ENCODE assay signal across 19 cellular contexts in the genomic region with DNA sequence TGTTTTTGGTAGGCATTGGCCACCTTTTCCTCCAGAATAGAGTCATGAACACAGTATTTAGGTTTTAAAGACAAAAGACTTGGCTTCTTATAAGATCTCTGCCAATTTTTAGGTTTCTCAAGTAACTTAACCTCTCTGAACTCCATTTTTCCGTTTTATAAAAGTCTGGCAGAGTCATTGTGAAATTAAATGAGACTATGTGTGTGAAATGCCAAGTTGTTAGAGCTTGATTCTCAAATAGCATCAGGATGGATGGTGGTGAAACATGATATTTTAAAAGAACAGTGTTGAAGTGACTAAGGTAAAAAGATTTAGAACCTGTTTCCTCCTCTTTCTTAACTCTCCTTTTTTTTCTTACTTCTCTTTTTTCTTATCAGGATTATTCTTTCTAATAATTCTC.
A peak's percentile ranks its signal among the peaks of the same experiment; 100 is the strongest.
DNase-seq lines count a peak whose midpoint lies in the region; TF ChIP-seq lines count a peak whose summit lies in the region.
"Had no signal": no experiment of that assay in that cellular context is flagged by ENCODE, and none has a peak within 500 bp of the region (broad histone marks: within the 10 kb centered on the region; RNA-seq: fewer than 3 reads in every experiment).

No MANE protein-coding gene starts in this region.

- TF ChIP-seq EP300 in transverse colon (IDR thresholded peaks at IDR 0.05; ENCODE audit: low read depth), result no peak

- no peak overlapping the region for H3K4me2 ChIP-seq in osteoblast (ENCODE audit: insufficient read depth, low read length)
- H3K4me2 ChIP-seq: A549 had no signal

- H3K4me1 ChIP-seq in adipocyte (ENCODE audit: control insufficient read depth, insufficient read depth, low read length) (no peaks in the 10 kb centered on the region), osteoblast (ENCODE audit: insufficient read depth, low read length) (no peaks in the 10 kb centered on the region), transverse colon (no peaks in the 10 kb centered on the region)
- H3K4me1 ChIP-seq: A549 had no signal

- CTCF ChIA-PET in BJ (lab: Yijun Ruan, JAX), result no interaction called here

- H3K79me2 ChIP-seq in osteoblast (ENCODE audit: insufficient read depth, low read length), result no peaks in the 10 kb centered on the region

- H3K27ac ChIP-seq in osteoblast (ENCODE audit: low read depth, low read length) (no peak overlapping the region), transverse colon (no peak overlapping the region)
- H3K27ac ChIP-seq: A549, C4-2B, GM23248, SK-N-MC had no signal

- H3K27me3 ChIP-seq in BJ (ENCODE audit: control insufficient read depth, insufficient read depth, low read length) (no peaks in the 10 kb centered on the region), adipocyte (replicated peaks; ENCODE audit: control insufficient read depth, insufficient read depth, low read length) (no peaks in the 10 kb centered on the region), osteoblast (ENCODE audit: insufficient read depth, low read length) (no peaks in the 10 kb centered on the region), transverse colon (no peaks in the 10 kb centered on the region)

- in situ Hi-C loops in transverse colon (cut with MboI; ENCODE audit: low pct_ligation_motif_present in 1 of 4, low pct_unique_long_range_greater_than_20kb in 1 of 4, low sequenced_read_pairs in 3 of 4), result no loop called here

- WGBS in transverse colon (ENCODE audit: low coverage in 1 of 2), 2 donors, result 36 to 56% methylated on average over 1 of the region's 1 CpG

- peak overlapping the region; percentile 41 for H2AFZ ChIP-seq in osteoblast (ENCODE audit: low read length)
- H2AFZ ChIP-seq: GM23248 had no signal

- H4K20me1 ChIP-seq in osteoblast (ENCODE audit: insufficient read depth, low read length), result no peaks in the 10 kb centered on the region

- no peak for TF ChIP-seq POLR2A in transverse colon (IDR thresholded peaks at IDR 0.05)

- no peak for TF ChIP-seq CTCF in BJ (IDR thresholded peaks at IDR 0.05; ENCODE audit: insufficient read depth, low read depth, low read length)
- no peak for TF ChIP-seq CTCF in fibroblast of pulmonary artery (IDR thresholded peaks at IDR 0.05; ENCODE audit: low read length, missing control alignments)
- TF ChIP-seq CTCF in osteoblast (IDR thresholded peaks at IDR 0.05; ENCODE audit: extremely low read depth, low read depth, low read length), result no peak
- no peak for TF ChIP-seq CTCF in transverse colon (IDR thresholded peaks at IDR 0.05)

- H3K36me3 ChIP-seq in BJ (ENCODE audit: control insufficient read depth, insufficient read depth, low read length) (no peaks in the 10 kb centered on the region), adipocyte (ENCODE audit: control insufficient read depth, insufficient read depth, low read length, severe bottlenecking) (no peaks in the 10 kb centered on the region), osteoblast (ENCODE audit: insufficient read depth, low read length) (no peaks in the 10 kb centered on the region), transverse colon (no peaks in the 10 kb centered on the region)

- H3K4me3 ChIP-seq in BJ (ENCODE audit: low read depth, low read length) (no peak overlapping the region), adipocyte (ENCODE audit: low read length) (no peak overlapping the region), fibroblast of pulmonary artery (replicated peaks; ENCODE audit: low read depth, low read length) (no peak overlapping the region), osteoblast (ENCODE audit: insufficient read depth, low read length) (no peak overlapping the region), transverse colon (no peak overlapping the region)
- H3K4me3 ChIP-seq: A549, GM23248, SK-N-MC had no signal

- peak; percentile 1 for DNase-seq in BJ (ENCODE audit: low read depth)
- DNase-seq in adipocyte (ENCODE audit: low read depth), result peak; percentile 55
- peak; percentile 9 for DNase-seq in fibroblast of pulmonary artery (ENCODE audit: low read depth)
- DNase-seq in osteoblast (ENCODE audit: insufficient read length, low spot score, missing footprints), result no peak
- DNase-seq in transverse colon, result no peak
- DNase-seq in activated CD4-positive, alpha-beta T cell treated with anti-CD3 and anti-CD28 coated beads, Interleukin-2, amount 50 U/mL, for 1 hour, result no peak
- DNase-seq in T-helper 9 cell, result no peak
- DNase-seq: DMS 273 treated with DMSO at 0.1 percent for 48 hours, DND-41, GM23248, HCEC 1CT, KBM-7, NCI-H1694 treated with DMSO at 0.1 percent for 48 hours, NCI-H345, NCI-H524 treated with DMSO at 0.1 percent for 48 hours, SHP77 had no signal

- intact Hi-C loops in transverse colon (cut with DNase I; ENCODE audit: low total_unique reads), result no loop called here

- no peak overlapping the region for H3K9ac ChIP-seq in adipocyte (ENCODE audit: low read length)
- H3K9ac ChIP-seq: GM23248 had no signal

- POLR2A ChIA-PET in BJ (lab: Charles Lee), result no interaction called here

- H3K9me3 ChIP-seq in adipocyte (ENCODE audit: control insufficient read depth, low read length) (peaks cover 7% of the 10 kb centered on the region), osteoblast (ENCODE audit: low read depth, low read length) (no peaks in the 10 kb centered on the region), transverse colon (no peaks in the 10 kb centered on the region)
- H3K9me3 ChIP-seq: A549 had no signal

Comparison
In these comparisons a context has a peak if more than half of its experiments do, and no peak if none do; other contexts are left out.
1. DNase-seq: peak in BJ (single experiment), adipocyte (single experiment) and fibroblast of pulmonary artery (single experiment); none in osteoblast (single experiment), transverse colon (single experiment), activated CD4-positive, alpha-beta T cell treated with anti-CD3 and anti-CD28 coated beads, Interleukin-2, amount 50 U/mL, for 1 hour (single experiment) and T-helper 9 cell (single experiment).